In genomic region chr11:62974848-62975522, GRCh38 we compare ENCODE assay signal across 8 cellular contexts. TPM values are rescaled to one million over a fixed set of nuclear protein-coding genes. Genes with fewer than 3 reads are reported as not detected.
A peak's percentile ranks its signal among the peaks of the same experiment; 100 is the strongest.
DNase-seq lines count a peak whose midpoint lies in the region; ATAC-seq and TF ChIP-seq lines count a peak whose summit lies in the region.

No MANE protein-coding gene starts in this region.

- no peaks in the 10 kb centered on the region for H3K36me3 ChIP-seq in right lobe of liver

- CTCF ChIA-PET in activated naive CD4-positive, alpha-beta T cell treated with anti-CD3 and anti-CD28 coated beads, Interleukin-2, amount 10 ng/mL, durations not matched to agents 7 days and 5 days (lab: Charles Lee), result interaction anchor here (0.7 to 4.0 kb wide), 5 partner anchors 12 to 68 kb away, joined by 3 to 35 read pairs (median 3); no protein-coding TSS in a partner anchor

- intact Hi-C loops in right lobe of liver (cut with DNase I), result no loop called here

- no peak for TF ChIP-seq POLR2A in right lobe of liver (IDR thresholded peaks at IDR 0.05)

- H3K27me3 Mint-ChIP-seq in activated naive CD4-positive, alpha-beta T cell treated with anti-CD3 and anti-CD28 coated beads, Interleukin-2, amount 10 ng/mL, durations not matched to agents 7 days and 5 days, result peaks cover 36% of the 10 kb centered on the region

- DNase-seq in activated naive CD4-positive, alpha-beta T cell treated with anti-CD3 and anti-CD28 coated beads, Interleukin-2, amount 10 ng/mL, durations not matched to agents 7 days and 5 days, result peak; percentile 26
- no peak for DNase-seq in activated naive CD4-positive, alpha-beta T cell (lab: John Stamatoyannopoulos, UW)
- peak; percentile 56 for DNase-seq in NCI-H2107 (lab: John Stamatoyannopoulos, UW)
- no peak for DNase-seq in astrocyte of the spinal cord (ENCODE audit: low read depth, low spot score)
- DNase-seq in right lobe of liver, result no peak
- DNase-seq in occipital lobe (lab: John Stamatoyannopoulos, UW), result no peak
- no peak for DNase-seq in OCI-M2 (lab: John Stamatoyannopoulos, UW; ENCODE audit: unreplicated experiment)

- no peak overlapping the region for H3K4me3 Mint-ChIP-seq in activated naive CD4-positive, alpha-beta T cell treated with anti-CD3 and anti-CD28 coated beads, Interleukin-2, amount 10 ng/mL, durations not matched to agents 7 days and 5 days

- H3K4me3 ChIP-seq in astrocyte of the spinal cord (ENCODE audit: low read depth, low read length), result no peak overlapping the region
- H3K4me3 ChIP-seq in right lobe of liver, result no peak overlapping the region

- H3K36me3 Mint-ChIP-seq in activated naive CD4-positive, alpha-beta T cell treated with anti-CD3 and anti-CD28 coated beads, Interleukin-2, amount 10 ng/mL, durations not matched to agents 7 days and 5 days, result no peaks in the 10 kb centered on the region

- no peak overlapping the region for H3K27ac ChIP-seq in right lobe of liver

- H3K9me3 Mint-ChIP-seq in activated naive CD4-positive, alpha-beta T cell treated with anti-CD3 and anti-CD28 coated beads, Interleukin-2, amount 10 ng/mL, durations not matched to agents 7 days and 5 days, result no peaks in the 10 kb centered on the region

- H3K27me3 ChIP-seq in right lobe of liver, result no peaks in the 10 kb centered on the region

- no peak overlapping the region for H3K27ac Mint-ChIP-seq in activated naive CD4-positive, alpha-beta T cell treated with anti-CD3 and anti-CD28 coated beads, Interleukin-2, amount 10 ng/mL, durations not matched to agents 7 days and 5 days

- TF ChIP-seq CTCF in astrocyte of the spinal cord (IDR thresholded peaks at IDR 0.05; ENCODE audit: low read depth, low read length) (peak; percentile 36), right lobe of liver (IDR thresholded peaks at IDR 0.05) (peak in 2 of 4 donors; percentile 14 to 33)

- H3K4me1 ChIP-seq in right lobe of liver, result no peaks in the 10 kb centered on the region

- no peaks in the 10 kb centered on the region for H3K9me3 ChIP-seq in right lobe of liver

- ATAC-seq in right lobe of liver (peak; percentile 33 to 49 (median 46)), HG02588 (IDR thresholded peaks at IDR 0.05; ENCODE audit: unreplicated experiment) (no peak)

- WGBS in right lobe of liver (ENCODE audit: insufficient coverage, low coverage, low lambda C conversion rate, missing lambda C conversion rate), result 35% methylated on average over 6 of the region's 9 CpGs

- no peaks in the 10 kb centered on the region for H3K4me1 Mint-ChIP-seq in activated naive CD4-positive, alpha-beta T cell treated with anti-CD3 and anti-CD28 coated beads, Interleukin-2, amount 10 ng/mL, durations not matched to agents 7 days and 5 days

- in situ Hi-C loops in astrocyte of the spinal cord (cut with HindIII; ENCODE audit: low sequenced_read_pairs), result no loop called here

RNA-seq across cellular contexts. Expression of gene SLC22A6, which starts 9.8 kb away (rescaled TPM):
- total RNA-seq in right lobe of liver, result not detected
- total RNA-seq in occipital lobe, result 8.4 TPM

RNA-seq across cellular contexts. Expression of gene SLC22A8, which starts 40.7 kb away (rescaled TPM):
- total RNA-seq in right lobe of liver (not detected), occipital lobe (1.2 TPM)

RNA-seq across cellular contexts. Expression of gene CHRM1, which starts 53.8 kb away (rescaled TPM):
- not detected for total RNA-seq in right lobe of liver
- total RNA-seq in occipital lobe, result 12.3 TPM

Comparison
In these comparisons a context has a peak if more than half of its experiments do, and no peak if none do; other contexts are left out.
1. DNase-seq: peak in activated naive CD4-positive, alpha-beta T cell treated with anti-CD3 and anti-CD28 coated beads, Interleukin-2, amount 10 ng/mL, durations not matched to agents 7 days and 5 days (single experiment) and NCI-H2107 (single experiment); none in activated naive CD4-positive, alpha-beta T cell (0 of 4), astrocyte of the spinal cord (single experiment), right lobe of liver (0 of 3), occipital lobe (single experiment) and OCI-M2 (single experiment).
2. RNA of gene CHRM1, which starts 53.8 kb away (total RNA-seq): 12.3 TPM in occipital lobe (single experiment); not detected in right lobe of liver; every median in the first group is over 10 times any median in the second.